Comparison of ENCODE assay signal across 18 cellular contexts in the genomic region with DNA sequence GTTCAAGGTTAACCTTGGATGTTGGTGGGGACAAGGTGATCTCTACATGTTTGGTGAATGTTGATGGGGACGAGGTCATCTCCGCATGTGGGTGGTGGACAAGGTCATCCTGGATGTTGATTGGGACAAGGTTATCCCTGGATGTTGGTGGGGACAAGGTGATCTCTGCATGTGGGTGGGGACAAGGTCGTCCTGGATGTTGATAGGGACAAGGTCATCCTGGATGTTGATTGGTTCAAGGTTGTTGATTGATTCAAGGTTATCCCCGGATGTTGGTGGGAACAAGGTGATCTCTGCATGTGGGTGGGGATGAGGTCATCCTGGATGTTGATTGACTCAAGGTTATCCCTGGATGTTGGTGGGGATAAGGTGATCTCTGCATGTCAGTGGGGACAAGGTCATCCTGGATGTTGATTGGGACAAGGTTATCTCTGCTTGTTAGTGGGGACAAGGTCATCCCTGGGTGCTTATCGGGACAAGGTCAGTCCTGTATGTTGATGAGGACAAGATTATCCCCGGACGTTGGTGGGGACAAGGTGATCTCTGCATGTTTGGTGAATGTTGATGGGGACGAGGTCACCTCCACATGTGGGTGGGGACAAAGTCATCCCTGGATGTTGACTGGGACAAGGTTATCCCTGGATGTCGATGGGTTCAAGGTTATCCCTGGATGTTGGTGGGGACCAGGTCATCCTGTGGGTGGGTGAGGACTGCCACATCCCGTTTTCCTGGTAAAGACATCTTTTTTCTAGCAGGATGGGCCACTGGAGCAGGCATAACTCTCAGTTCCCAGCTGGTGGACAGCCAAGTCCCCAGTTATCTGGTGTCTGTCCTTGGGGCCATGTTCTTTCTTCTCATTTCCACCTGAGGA. TPM values are rescaled to one million over a fixed set of nuclear protein-coding genes. Genes with fewer than 3 reads are reported as not detected.
DNase-seq lines count a peak whose midpoint lies in the region; ATAC-seq and TF ChIP-seq lines count a peak whose summit lies in the region.
"Had no signal": no experiment of that assay in that cellular context is flagged by ENCODE, and none has a peak within 500 bp of the region (broad histone marks: within the 10 kb centered on the region; RNA-seq: fewer than 3 reads in every experiment).

No MANE protein-coding gene starts in this region.

- H3K36me3 ChIP-seq in CD8-positive, alpha-beta T cell (ENCODE audit: insufficient read depth, low read length), result no peaks in the 10 kb centered on the region
- H3K36me3 ChIP-seq: esophagus squamous epithelium, stomach had no signal

- no peak overlapping the region for H3K4me3 ChIP-seq in CD8-positive, alpha-beta T cell (ENCODE audit: low read depth, low read length)
- H3K4me3 ChIP-seq: esophagus squamous epithelium, stomach had no signal

- no peak for ATAC-seq in CD8-positive, alpha-beta T cell
- no peak for ATAC-seq in central memory CD8-positive, alpha-beta T cell (replicated peaks; ENCODE audit: extremely low read depth, poor library complexity, severe bottlenecking)
- ATAC-seq in HG03469 (IDR thresholded peaks at IDR 0.05; ENCODE audit: unreplicated experiment), result no peak
- ATAC-seq: left lobe of liver, Right ventricle myocardium inferior had no signal

- TF ChIP-seq CTCF in CD8-positive, alpha-beta T cell (IDR thresholded peaks at IDR 0.05), result no peak
- TF ChIP-seq CTCF in nephron progenitor cell (IDR thresholded peaks at IDR 0.05) (no peak), GM13977 (IDR thresholded peaks at IDR 0.05; ENCODE audit: extremely low read depth, insufficient read depth, missing control alignments) (no peak)

- no peak for DNase-seq in CD8-positive, alpha-beta T cell
- DNase-seq in NAMALWA (ENCODE audit: low spot score), result peak; percentile 1
- DNase-seq in central memory CD8-positive, alpha-beta T cell (ENCODE audit: low spot score in 2 of 2), result no peak
- DNase-seq in nephron progenitor cell, result no peak
- DNase-seq in nucleus accumbens (lab: John Stamatoyannopoulos, UW), result no peak
- no peak for DNase-seq in GM13977 (ENCODE audit: low spot score)
- DNase-seq: activated T-cell treated with anti-CD3 and anti-CD28 coated beads for 4 hours; COR-L47; esophagus squamous epithelium; H9; NCI-H187; NCI-H226; stimulated activated CD4-positive, alpha-beta T cell treated with anti-CD3 and anti-CD28 coated beads, Interleukin-1b, Interleukin-23, amount 100 ng/mL, for 48 hours; stomach had no signal

- peaks cover 16% of the 10 kb centered on the region for H3K4me1 ChIP-seq in CD8-positive, alpha-beta T cell (ENCODE audit: insufficient read depth, low read length)
- H3K4me1 ChIP-seq: esophagus squamous epithelium, parathyroid adenoma, stomach had no signal

- no peaks in the 10 kb centered on the region for H3K27me3 Mint-ChIP-seq in CD8-positive, alpha-beta T cell (ENCODE audit: low read depth)
- no peaks in the 10 kb centered on the region for H3K27me3 Mint-ChIP-seq in central memory CD8-positive, alpha-beta T cell
- H3K27me3 Mint-ChIP-seq in nephron progenitor cell (ENCODE audit: low read depth, poor library complexity), result peaks cover 11% of the 10 kb centered on the region

- no peaks in the 10 kb centered on the region for H3K27me3 ChIP-seq in CD8-positive, alpha-beta T cell (ENCODE audit: insufficient read depth, low read length)

- H3K4me1 Mint-ChIP-seq in CD8-positive, alpha-beta T cell (ENCODE audit: low read depth), result peaks cover 26% of the 10 kb centered on the region
- peaks cover 18% of the 10 kb centered on the region for H3K4me1 Mint-ChIP-seq in central memory CD8-positive, alpha-beta T cell
- peaks cover 8% of the 10 kb centered on the region for H3K4me1 Mint-ChIP-seq in nephron progenitor cell
- H3K4me1 Mint-ChIP-seq: H9 had no signal

- CTCF ChIA-PET in CD8-positive, alpha-beta T cell (lab: Charles Lee), result no interaction called here

- H3K9me3 ChIP-seq in CD8-positive, alpha-beta T cell (ENCODE audit: low read length), result no peaks in the 10 kb centered on the region
- H3K9me3 ChIP-seq: esophagus squamous epithelium, stomach had no signal

- in situ Hi-C loops in GM13977 (cut with MboI; ENCODE audit: low pct_unique_long_range_greater_than_20kb, low sequenced_read_pairs, unreplicated experiment), result no loop called here

- H3K36me3 Mint-ChIP-seq in CD8-positive, alpha-beta T cell, result no peaks in the 10 kb centered on the region
- no peaks in the 10 kb centered on the region for H3K36me3 Mint-ChIP-seq in central memory CD8-positive, alpha-beta T cell (ENCODE audit: insufficient read depth)
- no peaks in the 10 kb centered on the region for H3K36me3 Mint-ChIP-seq in nephron progenitor cell (ENCODE audit: low read depth)

- intact Hi-C loops in CD8-positive, alpha-beta T cell (cut with DNase I, micrococcal nuclease), result no loop called here

- no peak overlapping the region for H3K27ac ChIP-seq in CD8-positive, alpha-beta T cell (ENCODE audit: low read depth, low read length)
- H3K27ac ChIP-seq: esophagus squamous epithelium, parathyroid adenoma, stomach had no signal

- H3K4me3 Mint-ChIP-seq in CD8-positive, alpha-beta T cell, result peak overlapping the region; percentile 4
- no peak overlapping the region for H3K4me3 Mint-ChIP-seq in central memory CD8-positive, alpha-beta T cell
- H3K4me3 Mint-ChIP-seq in nephron progenitor cell, result no peak overlapping the region
- H3K4me3 Mint-ChIP-seq: H9 had no signal

- H3K9me3 Mint-ChIP-seq in CD8-positive, alpha-beta T cell, result peaks cover 10% of the 10 kb centered on the region
- peaks cover 10% of the 10 kb centered on the region for H3K9me3 Mint-ChIP-seq in central memory CD8-positive, alpha-beta T cell
- peaks cover 22% of the 10 kb centered on the region for H3K9me3 Mint-ChIP-seq in nephron progenitor cell

- H3K27ac Mint-ChIP-seq in CD8-positive, alpha-beta T cell, result peak overlapping the region; percentile 96
- peak overlapping the region; percentile 12 for H3K27ac Mint-ChIP-seq in central memory CD8-positive, alpha-beta T cell (ENCODE audit: low read depth)
- peak overlapping the region; percentile 17 for H3K27ac Mint-ChIP-seq in nephron progenitor cell
- H3K27ac Mint-ChIP-seq: H9 had no signal

- POLR2A ChIA-PET in CD8-positive, alpha-beta T cell (lab: Charles Lee), result no interaction called here

RNA-seq across cellular contexts. Expression of gene PLCXD1, which starts 28.5 kb away (rescaled TPM):
- 10 to 100 TPM; 18.3 to 19.3 TPM for total RNA-seq in CD8-positive, alpha-beta T cell

Comparison
In these comparisons a context has a peak if more than half of its experiments do, and no peak if none do; other contexts are left out.
1. H3K27ac Mint-ChIP-seq: peak in every context shown above with its lines; median percentile 96 in CD8-positive, alpha-beta T cell; 17 in nephron progenitor cell; 12 in central memory CD8-positive, alpha-beta T cell.